Comparison of ENCODE assay signal across 12 cellular contexts in genomic region chr16:70174387-70174932, GRCh38. TPM values are rescaled to one million over a fixed set of nuclear protein-coding genes. Genes with fewer than 3 reads are reported as not detected.
DNase-seq lines count a peak whose midpoint lies in the region; ATAC-seq, FAIRE-seq and TF ChIP-seq lines count a peak whose summit lies in the region.
"Not testable (repeated sequence)": the region's sequence is repeated elsewhere in the genome, so short reads cannot be mapped to it uniquely, and the experiment has no call there.
"Had no signal": no experiment of that assay in that cellular context is flagged by ENCODE, and none has a peak within 500 bp of the region (broad histone marks: within the 10 kb centered on the region; RNA-seq: fewer than 3 reads in every experiment).

No MANE protein-coding gene starts in this region.

- not testable (repeated sequence) for H3K23ac ChIP-seq in IMR-90 (ENCODE audit: low read depth, low read length)

- not testable (repeated sequence) for H4K8ac ChIP-seq in IMR-90 (ENCODE audit: low read depth in 2 of 2, low read length in 2 of 2)

- not testable (repeated sequence) for TF ChIP-seq CTCF in IMR-90 (conservative IDR thresholded peaks at IDR 0.05; ENCODE audit: low read depth, low read length); WTC11 (IDR thresholded peaks at IDR 0.05); K562 (IDR thresholded peaks at IDR 0.05 in 2 of 3, conservative IDR thresholded peaks at IDR 0.05 in 1 of 3; ENCODE audit: insufficient read depth in 2 of 3, low read depth in 1 of 3, low read length in 3 of 3); heart right ventricle (IDR thresholded peaks at IDR 0.05); left lung (IDR thresholded peaks at IDR 0.05)

- not testable (repeated sequence) for BruUV-seq in IMR-90 (replicated peaks; lab: Mats Ljungman, UMichigan); K562 (replicated peaks; lab: Mats Ljungman, UMichigan)

- H4K91ac ChIP-seq in IMR-90 (ENCODE audit: insufficient read depth, low read depth, low read length) = not testable (repeated sequence)

- not testable (repeated sequence) for H2BK15ac ChIP-seq in IMR-90 (ENCODE audit: low read depth, low read length)

- not testable (repeated sequence) for H3K14ac ChIP-seq in IMR-90 (replicated peaks; ENCODE audit: low read depth, low read length)

- H3K79me1 ChIP-seq in IMR-90 (ENCODE audit: low read depth in 1 of 2, low read length in 2 of 2) = not testable (repeated sequence)

- not testable (repeated sequence) for H3K9ac ChIP-seq in IMR-90 (ENCODE audit: low read depth, low read length); K562 (ENCODE audit: insufficient read depth in 1 of 2, low read depth in 2 of 2, low read length in 2 of 2)

- H3K36me3 Mint-ChIP-seq in WTC11; naive thymus-derived CD4-positive, alpha-beta T cell; stimulated activated memory B cell treated with anti-CD40 and anti-IgM and Interleukin-4, amounts not matched to agents 10 μg/mL and 1 μg/mL and 100 μg/mL, for 72 hours: not testable (repeated sequence)

- H3K27ac ChIP-seq in IMR-90 (ENCODE audit: insufficient read depth, low read length); K562 (ENCODE audit: extremely low read depth, low read depth, low read length); heart right ventricle; left lung; naive thymus-derived CD4-positive, alpha-beta T cell (ENCODE audit: low read depth, low read length); aorta (ENCODE audit: low read depth in 1 of 2, low read length in 2 of 2): not testable (repeated sequence)

- not testable (repeated sequence) for H3K4me2 ChIP-seq in IMR-90 (ENCODE audit: low read depth, low read length); K562 (ENCODE audit: insufficient read depth, low read length)

- not testable (repeated sequence) for H3K4ac ChIP-seq in IMR-90 (ENCODE audit: low read depth, low read length)

- not testable (repeated sequence) for TF ChIP-seq RAD21 in IMR-90 (IDR thresholded peaks at IDR 0.05; ENCODE audit: low read length); K562 (CRISPR knock-in tag; conservative IDR thresholded peaks at IDR 0.05 in 1 of 2, IDR thresholded peaks at IDR 0.05 in 1 of 2)

- not testable (repeated sequence) for H4K20me1 ChIP-seq in IMR-90 (ENCODE audit: insufficient read depth, low read length); K562 (replicated peaks; ENCODE audit: control insufficient read depth, insufficient read depth, low read length)

- not testable (repeated sequence) for H2AK9ac ChIP-seq in IMR-90 (replicated peaks; ENCODE audit: low read depth, low read length, poor library complexity)

- not testable (repeated sequence) for H2BK120ac ChIP-seq in IMR-90 (ENCODE audit: low read depth, low read length)

- ATAC-seq in IMR-90 (ENCODE audit: low read depth) (peak; percentile 25), WTC11 (peak; percentile 27), K562 (peak; percentile 69), heart right ventricle (peak in 6 of 8 donors; percentile 16 to 51 (median 22)), left lung (peak; percentile 15), aorta (ENCODE audit: low FRiP score) (peak; percentile 40)
- ATAC-seq in naive thymus-derived CD4-positive, alpha-beta T cell = peak; percentile 29
- ATAC-seq in stimulated activated memory B cell treated with anti-CD40 and anti-IgM and Interleukin-4, amounts not matched to agents 10 μg/mL and 1 μg/mL and 100 μg/mL, for 72 hours = peak; percentile 31

- not testable (repeated sequence) for H3K9me1 ChIP-seq in IMR-90 (ENCODE audit: insufficient read depth, low read length); K562 (ENCODE audit: control insufficient read depth, insufficient read depth, low read length)

- not testable (repeated sequence) for DNase-seq in IMR-90; WTC11 (ENCODE audit: low spot score); K562 (ENCODE audit: extremely low read depth in 1 of 4, low spot score in 3 of 4); heart right ventricle; left lung; naive thymus-derived CD4-positive, alpha-beta T cell; aorta

- H3K4me1 ChIP-seq in IMR-90 (ENCODE audit: control insufficient read depth, insufficient read depth, low read length); K562 (replicated peaks in 1 of 2; ENCODE audit: control insufficient read depth in 2 of 2, insufficient read depth in 2 of 2, low read length in 2 of 2); heart right ventricle; left lung; naive thymus-derived CD4-positive, alpha-beta T cell (ENCODE audit: control insufficient read depth in 2 of 2, insufficient read depth in 2 of 2, low read length in 2 of 2); aorta (ENCODE audit: control insufficient read depth in 1 of 2, insufficient read depth in 2 of 2, low read length in 2 of 2): not testable (repeated sequence)

- intact Hi-C loops in IMR-90 (cut with micrococcal nuclease); K562 (cut with micrococcal nuclease); heart right ventricle (cut with DNase I); left lung (cut with DNase I); naive thymus-derived CD4-positive, alpha-beta T cell (cut with micrococcal nuclease); aorta (cut with DNase I): not testable (repeated sequence)

- dilution Hi-C loops in IMR-90 (cut with HindIII; ENCODE audit: low sequenced_read_pairs, unreplicated experiment) = not testable (repeated sequence)

- H4K5ac ChIP-seq in IMR-90 (ENCODE audit: low read depth, low read length) = not testable (repeated sequence)

- H3K27me3 Mint-ChIP-seq in WTC11 (ENCODE audit: low read depth); naive thymus-derived CD4-positive, alpha-beta T cell; stimulated activated memory B cell treated with anti-CD40 and anti-IgM and Interleukin-4, amounts not matched to agents 10 μg/mL and 1 μg/mL and 100 μg/mL, for 72 hours: not testable (repeated sequence)

- not testable (repeated sequence) for H3K27ac Mint-ChIP-seq in WTC11; naive thymus-derived CD4-positive, alpha-beta T cell; stimulated activated memory B cell treated with anti-CD40 and anti-IgM and Interleukin-4, amounts not matched to agents 10 μg/mL and 1 μg/mL and 100 μg/mL, for 72 hours

- H2BK5ac ChIP-seq in IMR-90 (ENCODE audit: low read depth, low read length, poor library complexity, severe bottlenecking) = not testable (repeated sequence)

- no CpG with 5 or more reads among the region's 21 CpGs for WGBS in IMR-90 (ENCODE audit: extremely low coverage in 2 of 2, insufficient read length in 1 of 2), 2 experiments
- WGBS in K562 (ENCODE audit: insufficient coverage, low coverage, missing lambda C conversion rate) = 7% methylated on average over 3 of the region's 21 CpGs
- WGBS in heart right ventricle, 2 donors = 69% methylated on average over 5 of the region's 21 CpGs; no CpG with 5 or more reads in 1 of the 2 donors
- WGBS in aorta, 2 donors = 75 to 88% methylated on average over 1 to 8 of the region's 21 CpGs

- not testable (repeated sequence) for H3K4me1 Mint-ChIP-seq in WTC11; naive thymus-derived CD4-positive, alpha-beta T cell; stimulated activated memory B cell treated with anti-CD40 and anti-IgM and Interleukin-4, amounts not matched to agents 10 μg/mL and 1 μg/mL and 100 μg/mL, for 72 hours

- not testable (repeated sequence) for H3K18ac ChIP-seq in IMR-90 (ENCODE audit: low read depth, low read length)

- H2BK20ac ChIP-seq in IMR-90 (ENCODE audit: low read depth, low read length) = not testable (repeated sequence)

- not testable (repeated sequence) for H3K36me3 ChIP-seq in IMR-90 (ENCODE audit: control insufficient read depth, insufficient read depth, low read length); K562 (ENCODE audit: control insufficient read depth, insufficient read depth, low read length); heart right ventricle; left lung; naive thymus-derived CD4-positive, alpha-beta T cell (ENCODE audit: control insufficient read depth in 2 of 3, insufficient read depth in 3 of 3, low read length in 3 of 3); aorta (ENCODE audit: control insufficient read depth in 1 of 2, insufficient read depth in 2 of 2, low read length in 1 of 2)

- POLR2A ChIA-PET in IMR-90 (lab: Charles Lee; ENCODE audit: unreplicated experiment); WTC11 (lab: Charles Lee); K562 (lab: Yijun Ruan, JAX); naive thymus-derived CD4-positive, alpha-beta T cell (lab: Charles Lee): not testable (repeated sequence)

- not testable (repeated sequence) for H2AK5ac ChIP-seq in IMR-90 (ENCODE audit: low read depth, low read length)

- not testable (repeated sequence) for H3K9me3 Mint-ChIP-seq in WTC11; naive thymus-derived CD4-positive, alpha-beta T cell; stimulated activated memory B cell treated with anti-CD40 and anti-IgM and Interleukin-4, amounts not matched to agents 10 μg/mL and 1 μg/mL and 100 μg/mL, for 72 hours

- not testable (repeated sequence) for H3K4me3 ChIP-seq in IMR-90 (ENCODE audit: insufficient read depth, low read depth, low read length); K562; heart right ventricle; left lung; naive thymus-derived CD4-positive, alpha-beta T cell (ENCODE audit: low read length); aorta (ENCODE audit: low read length in 2 of 2)

- H3K27me3 ChIP-seq in IMR-90 (ENCODE audit: control insufficient read depth, insufficient read depth, low read length); K562 (ENCODE audit: control insufficient read depth in 2 of 2, insufficient read depth in 2 of 2, low read length in 2 of 2); heart right ventricle; left lung; naive thymus-derived CD4-positive, alpha-beta T cell (ENCODE audit: control insufficient read depth in 2 of 2, insufficient read depth in 2 of 2, low read length in 2 of 2); aorta (ENCODE audit: control insufficient read depth in 1 of 2, insufficient read depth in 2 of 2, low read length in 1 of 2): not testable (repeated sequence)

- not testable (repeated sequence) for H2AFZ ChIP-seq in IMR-90 (replicated peaks; ENCODE audit: low read length, poor library complexity); K562 (ENCODE audit: low read depth, low read length)

- H3K56ac ChIP-seq in IMR-90 (ENCODE audit: extremely low read depth, insufficient read depth, low read length) = not testable (repeated sequence)

- not testable (repeated sequence) for H3K9me3 ChIP-seq in IMR-90 (ENCODE audit: control insufficient read depth, insufficient read depth, low read length); K562 (replicated peaks; ENCODE audit: control insufficient read depth, insufficient read depth, low read depth, low read length); heart right ventricle; left lung; naive thymus-derived CD4-positive, alpha-beta T cell (ENCODE audit: control insufficient read depth in 2 of 3, low read length in 3 of 3); aorta (ENCODE audit: control insufficient read depth, low read length)

- in situ Hi-C loops in IMR-90 (cut with MboI; ENCODE audit: low sequenced_read_pairs); K562 (cut with MboI): not testable (repeated sequence)

- H3K79me2 ChIP-seq in K562 (ENCODE audit: control insufficient read depth, insufficient read depth, low read length) = not testable (repeated sequence)

- FAIRE-seq in K562 (lab: Jason Lieb, UNC) = not testable (repeated sequence)

- CTCF ChIA-PET in IMR-90 (lab: Yijun Ruan, JAX); WTC11 (lab: Charles Lee); K562 (lab: Yijun Ruan, JAX; ENCODE audit: low intra/inter-chr PET ratio); naive thymus-derived CD4-positive, alpha-beta T cell (lab: Charles Lee): not testable (repeated sequence)

- not testable (repeated sequence) for TF ChIP-seq EP300 in K562 (IDR thresholded peaks at IDR 0.05; ENCODE audit: low read length)

- H3K4me3 Mint-ChIP-seq in WTC11; naive thymus-derived CD4-positive, alpha-beta T cell; stimulated activated memory B cell treated with anti-CD40 and anti-IgM and Interleukin-4, amounts not matched to agents 10 μg/mL and 1 μg/mL and 100 μg/mL, for 72 hours: not testable (repeated sequence)

- TF ChIP-seq POLR2A in IMR-90 (IDR thresholded peaks at IDR 0.05; ENCODE audit: low read depth, low read length); K562 (conservative IDR thresholded peaks at IDR 0.05): not testable (repeated sequence)

RNA-seq across cellular contexts. Expression of gene CLEC18C, which starts 0.9 kb away (rescaled TPM):
- not detected in 2 replicates for total RNA-seq in IMR-90 (2012; rRNA removed)
- 0.03 TPM in 1 of 2 replicates, not detected in the other for polyA plus RNA-seq in IMR-90 (2012; rRNA removed)
- not detected in 2 replicates for polyA plus RNA-seq in IMR-90 (2012; cell fraction: cytosol; rRNA removed)
- 0.19 and 0.35 TPM in 2 replicates for polyA plus RNA-seq in IMR-90 (2012; cell fraction: nucleus; rRNA removed; ENCODE audit: low replicate concordance)
- total RNA-seq in WTC11 (2021) = 0.11 to 0.48 TPM (median 0.18 TPM) in 3 replicates
- 6.2 and 13.1 TPM in 2 replicates for total RNA-seq in K562 (2011; cell fraction: chromatin; rRNA removed; ENCODE audit: low replicate concordance)
- total RNA-seq in K562 (2011; cell fraction: nucleolus; rRNA removed) = 11.7 TPM in 2 replicates
- total RNA-seq in K562 (2011; cell fraction: nucleoplasm; rRNA removed) = 5.7 and 6.2 TPM in 2 replicates
- total RNA-seq in K562 (2014; rRNA removed) = 1.0 and 1.3 TPM in 2 replicates
- total RNA-seq in K562 (2014; rRNA removed; fragmentation: Illumina TruSeq; extraction: Trizol) = 0.15 TPM in 1 of 2 replicates, not detected in the other
- total RNA-seq in K562 (2015; rRNA removed; fragmentation: Illumina TruSeq; extraction: Trizol) = 0.54 and 0.90 TPM in 2 replicates
- total RNA-seq in K562 (2021) = 0.62 and 0.89 TPM in 2 replicates
- polyA plus RNA-seq in K562 (2011; rRNA removed) = 0.35 and 1.1 TPM in 2 replicates
- polyA plus RNA-seq in K562 (2011; cell fraction: cytosol; rRNA removed) = 0.24 TPM in 2 replicates
- polyA plus RNA-seq in K562 (2011; cell fraction: nucleus; rRNA removed) = 10.8 and 12.1 TPM in 2 replicates
- 0.39 and 0.89 TPM in 2 replicates for polyA plus RNA-seq in K562 (2012)
- 0.06 and 0.11 TPM in 2 replicates for polyA plus RNA-seq in K562 (2014; fragmentation: Illumina TruSeq; extraction: Trizol)
- polyA plus RNA-seq in K562 (2014; fragmentation: Nextera tagmentation; extraction: Ambion mirVana) = not detected
- polyA plus RNA-seq in K562 (2014; rRNA removed) = 0.38 and 0.60 TPM in 2 replicates
- polyA minus RNA-seq in K562 (2011; rRNA and poly(A)+ RNA removed) = 0.99 and 1.0 TPM in 2 replicates
- polyA minus RNA-seq in K562 (2011; cell fraction: cytosol; rRNA and poly(A)+ RNA removed) = 0.95 and 2.3 TPM in 2 replicates
- 6.7 and 8.3 TPM in 2 replicates for polyA minus RNA-seq in K562 (2011; cell fraction: nucleus; rRNA and poly(A)+ RNA removed)
- under 1 TPM in 5 of 10 donors, not detected in 5; 0.09 to 0.23 (median 0.20) TPM for total RNA-seq in heart right ventricle
- polyA plus RNA-seq in heart right ventricle = under 1 TPM; 0.16 to 0.37 TPM
- total RNA-seq in left lung = under 1 TPM in 1 of 2 donors, not detected in 1; 0.15 TPM
- total RNA-seq in naive thymus-derived CD4-positive, alpha-beta T cell = 1 to 10 TPM in 3 of 5 experiments, under 1 TPM in 1, not detected in 1; 0.89 to 2.0 (median 1.2) TPM
- not detected for polyA plus RNA-seq in naive thymus-derived CD4-positive, alpha-beta T cell
- 1 to 10 TPM; 1.1 to 1.3 TPM for total RNA-seq in aorta
- polyA plus RNA-seq in aorta = under 1 TPM; 0.08 to 0.88 TPM
- total RNA-seq: G401 had no signal
- polyA plus RNA-seq: AG04450; CD4-positive, alpha-beta memory T cell; GM23248 had no signal

Comparison
In these comparisons a context has a peak if more than half of its experiments do, and no peak if none do; other contexts are left out.
1. ATAC-seq: peak in every context shown above with its lines; median percentile 69 in K562; 40 in aorta; 31 in stimulated activated memory B cell treated with anti-CD40 and anti-IgM and Interleukin-4, amounts not matched to agents 10 μg/mL and 1 μg/mL and 100 μg/mL, for 72 hours; 29 in naive thymus-derived CD4-positive, alpha-beta T cell; 27 in WTC11; 25 in IMR-90; 22 in heart right ventricle; 15 in left lung.